ENCODE assay signal across 8 cellular contexts in the genomic region with DNA sequence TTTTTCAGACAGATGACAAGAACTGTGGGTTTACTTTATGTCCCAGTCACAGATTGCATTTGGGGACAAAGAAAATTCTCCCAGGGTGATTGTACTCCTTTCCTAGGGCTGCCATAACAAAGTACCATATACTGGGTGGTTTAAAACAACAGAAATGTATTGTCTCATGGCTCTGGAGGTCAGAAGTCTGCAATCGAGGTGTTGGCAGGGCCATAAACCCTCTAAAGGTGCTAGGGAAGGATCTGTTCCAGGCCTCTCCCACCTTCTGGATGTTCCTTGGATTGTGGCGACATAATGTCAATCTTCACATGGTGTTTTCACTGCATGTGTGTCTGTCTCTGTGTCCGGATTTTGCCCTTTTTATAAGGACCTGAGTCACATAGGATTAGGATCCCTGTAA.
"Had no signal": no experiment of that assay in that cellular context is flagged by ENCODE, and none has a peak within 500 bp of the region (broad histone marks: within the 10 kb centered on the region; RNA-seq: fewer than 3 reads in every experiment).

No MANE protein-coding gene starts in this region.

- FAIRE-seq: H1, H54, HTR-8/SVneo, K562 had no signal

- DNase-seq: H9, HCEC 1CT, IMR-90 had no signal

- ATAC-seq: GM23338, K562 had no signal

- H3K4me3 ChIP-seq: GM23338, K562 had no signal
